In the genomic region with DNA sequence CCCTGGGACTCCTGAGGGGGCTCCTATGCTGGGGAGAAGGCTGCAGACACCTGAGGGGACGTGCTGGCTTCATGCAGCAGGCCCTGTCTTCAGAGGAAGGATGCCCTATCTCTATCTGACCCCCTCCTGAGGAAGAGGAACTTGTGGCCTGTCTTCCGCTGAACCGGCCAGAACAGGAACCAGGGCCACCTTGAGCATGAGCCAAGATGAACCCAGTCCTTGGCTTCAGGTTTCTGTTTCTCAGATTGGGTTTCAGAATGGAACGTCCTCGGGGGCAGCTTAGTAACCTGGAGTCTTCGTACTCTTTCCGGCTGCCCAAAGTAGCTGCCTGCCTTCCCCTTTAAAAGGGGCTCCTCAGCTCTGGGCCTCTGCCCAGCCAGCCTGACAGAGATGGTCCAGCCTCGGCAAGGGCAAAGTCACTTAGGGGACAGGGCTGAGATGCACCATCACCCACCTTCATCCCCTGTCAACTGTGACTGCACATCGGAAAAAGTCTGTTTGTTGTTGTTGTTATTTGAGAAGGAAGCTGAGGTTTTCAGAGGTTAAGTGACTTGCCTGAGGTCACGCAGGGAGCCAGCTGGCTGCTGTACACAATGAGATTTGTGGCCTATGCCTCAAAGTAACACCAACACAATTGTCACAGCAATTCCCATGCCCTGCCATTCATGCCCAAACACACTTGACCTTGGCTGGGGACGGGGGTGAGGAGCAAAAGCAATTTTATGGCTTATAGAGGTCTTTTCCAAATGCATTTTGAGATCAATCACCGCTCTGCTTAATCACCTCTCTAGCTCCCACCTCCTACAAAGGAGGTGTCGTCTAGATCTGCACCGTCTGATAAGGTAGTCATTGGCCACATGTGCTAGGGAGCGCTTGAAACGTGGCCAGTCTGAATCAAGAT, we compare ENCODE assay signal across 9 cellular contexts. TPM values are rescaled to one million over a fixed set of nuclear protein-coding genes. Genes with fewer than 3 reads are reported as not detected.
DNase-seq lines count a peak whose midpoint lies in the region; ATAC-seq and TF ChIP-seq lines count a peak whose summit lies in the region.
"Had no signal": no experiment of that assay in that cellular context is flagged by ENCODE, and none has a peak within 500 bp of the region (broad histone marks: within the 10 kb centered on the region; RNA-seq: fewer than 3 reads in every experiment).

No MANE protein-coding gene starts in this region.

- peak overlapping the region; percentile 62 for H3K4me3 Mint-ChIP-seq in T-helper 1 cell treated with Interleukin-12 subunit alpha and Interleukin-12 subunit beta and Interleukin-4 antibody, amounts not matched to agents 30 μg/mL and 1 μg/mL, for 36 hours

- intact Hi-C loops in esophagus squamous epithelium (cut with DNase I): no loop called here

- ATAC-seq in GM19395 (IDR thresholded peaks at IDR 0.05; ENCODE audit: unreplicated experiment): peak; percentile 58
- peak; percentile 59 for ATAC-seq in HG03342 (IDR thresholded peaks at IDR 0.05; ENCODE audit: unreplicated experiment)
- no peak for ATAC-seq in stimulated activated naive CD8-positive, alpha-beta T cell treated with anti-CD3 and anti-CD28 coated beads, Interleukin-15, Interleukin-2, amounts not matched to agents 100 U/mL and 50 U/mL, for 24 hours
- no peak for ATAC-seq in omental fat pad (ENCODE audit: low FRiP score)

- peaks cover 14 to 79% (median 37%) of the 10 kb centered on the region in 3 donors for H3K4me1 ChIP-seq in esophagus squamous epithelium

- peak overlapping the region; percentile 99 for H3K27ac Mint-ChIP-seq in T-helper 1 cell treated with Interleukin-12 subunit alpha and Interleukin-12 subunit beta and Interleukin-4 antibody, amounts not matched to agents 30 μg/mL and 1 μg/mL, for 36 hours

- no peaks in the 10 kb centered on the region for H3K27me3 ChIP-seq in esophagus squamous epithelium

- peaks cover 88% of the 10 kb centered on the region for H3K4me1 Mint-ChIP-seq in T-helper 1 cell treated with Interleukin-12 subunit alpha and Interleukin-12 subunit beta and Interleukin-4 antibody, amounts not matched to agents 30 μg/mL and 1 μg/mL, for 36 hours (ENCODE audit: low read depth)

- TF ChIP-seq CTCF in esophagus squamous epithelium (IDR thresholded peaks at IDR 0.05): no peak
- TF ChIP-seq CTCF in omental fat pad (IDR thresholded peaks at IDR 0.05): no peak

- H3K9me3 ChIP-seq in esophagus squamous epithelium: no peaks in the 10 kb centered on the region

- peak; percentile 42 for DNase-seq in COLO668 (lab: John Stamatoyannopoulos, UW; ENCODE audit: unreplicated experiment)
- no peak for DNase-seq in esophagus squamous epithelium (lab: John Stamatoyannopoulos, UW)
- DNase-seq in stimulated activated naive CD8-positive, alpha-beta T cell treated with anti-CD3 and anti-CD28 coated beads, Interleukin-15, Interleukin-2, amounts not matched to agents 100 U/mL and 50 U/mL, for 24 hours: peak; percentile 42
- no peak for DNase-seq in omental fat pad (ENCODE audit: low spot score)
- DNase-seq in NCI-H2081 (lab: John Stamatoyannopoulos, UW): no peak

- peak overlapping the region; percentile 16 to 84 (median 62) for H3K27ac ChIP-seq in esophagus squamous epithelium

- H3K27me3 Mint-ChIP-seq in T-helper 1 cell treated with Interleukin-12 subunit alpha and Interleukin-12 subunit beta and Interleukin-4 antibody, amounts not matched to agents 30 μg/mL and 1 μg/mL, for 36 hours (ENCODE audit: low read depth): no peaks in the 10 kb centered on the region

- H3K36me3 Mint-ChIP-seq in T-helper 1 cell treated with Interleukin-12 subunit alpha and Interleukin-12 subunit beta and Interleukin-4 antibody, amounts not matched to agents 30 μg/mL and 1 μg/mL, for 36 hours (ENCODE audit: low read depth): peaks cover 39% of the 10 kb centered on the region

- H3K9me3 Mint-ChIP-seq in T-helper 1 cell treated with Interleukin-12 subunit alpha and Interleukin-12 subunit beta and Interleukin-4 antibody, amounts not matched to agents 30 μg/mL and 1 μg/mL, for 36 hours: peaks cover 13% of the 10 kb centered on the region

- no peak for TF ChIP-seq POLR2A in esophagus squamous epithelium (IDR thresholded peaks at IDR 0.05)

- no peak overlapping the region for H3K4me3 ChIP-seq in esophagus squamous epithelium

- no peaks in the 10 kb centered on the region for H3K36me3 ChIP-seq in esophagus squamous epithelium

- 56 to 70% methylated on average over 12 to 13 of the region's 16 CpGs for WGBS in esophagus squamous epithelium, 2 donors

RNA-seq across cellular contexts. Expression of a gene that starts 13.4 kb away (rescaled TPM):
- 1 to 10 TPM in 3 of 4 donors, under 1 TPM in 1; 0.83 to 8.8 (median 3.7) TPM for total RNA-seq in esophagus squamous epithelium
- total RNA-seq in omental fat pad: 1 to 10 TPM in 1 of 4 donors, under 1 TPM in 3; 0.36 to 2.4 (median 0.56) TPM

RNA-seq across cellular contexts. Expression of a gene that starts 34.1 kb away (rescaled TPM):
- not detected for total RNA-seq in esophagus squamous epithelium
- total RNA-seq in omental fat pad: not detected
- total RNA-seq: H1 had no signal

RNA-seq across cellular contexts. Expression of a gene that starts 35.8 kb away (rescaled TPM):
- total RNA-seq in esophagus squamous epithelium (not detected), omental fat pad (not detected)
- total RNA-seq: H1 had no signal

Comparison
In these comparisons a context has a peak if more than half of its experiments do, and no peak if none do; other contexts are left out.
1. DNase-seq: peak in COLO668 (single experiment) and stimulated activated naive CD8-positive, alpha-beta T cell treated with anti-CD3 and anti-CD28 coated beads, Interleukin-15, Interleukin-2, amounts not matched to agents 100 U/mL and 50 U/mL, for 24 hours (single experiment); none in esophagus squamous epithelium (single experiment), omental fat pad (single experiment) and NCI-H2081 (0 of 2).
2. ATAC-seq: peak in GM19395 (single experiment) and HG03342 (single experiment); none in stimulated activated naive CD8-positive, alpha-beta T cell treated with anti-CD3 and anti-CD28 coated beads, Interleukin-15, Interleukin-2, amounts not matched to agents 100 U/mL and 50 U/mL, for 24 hours (single experiment) and omental fat pad (single experiment).